8 cellular contexts compared by ENCODE assay signal in the genomic region with DNA sequence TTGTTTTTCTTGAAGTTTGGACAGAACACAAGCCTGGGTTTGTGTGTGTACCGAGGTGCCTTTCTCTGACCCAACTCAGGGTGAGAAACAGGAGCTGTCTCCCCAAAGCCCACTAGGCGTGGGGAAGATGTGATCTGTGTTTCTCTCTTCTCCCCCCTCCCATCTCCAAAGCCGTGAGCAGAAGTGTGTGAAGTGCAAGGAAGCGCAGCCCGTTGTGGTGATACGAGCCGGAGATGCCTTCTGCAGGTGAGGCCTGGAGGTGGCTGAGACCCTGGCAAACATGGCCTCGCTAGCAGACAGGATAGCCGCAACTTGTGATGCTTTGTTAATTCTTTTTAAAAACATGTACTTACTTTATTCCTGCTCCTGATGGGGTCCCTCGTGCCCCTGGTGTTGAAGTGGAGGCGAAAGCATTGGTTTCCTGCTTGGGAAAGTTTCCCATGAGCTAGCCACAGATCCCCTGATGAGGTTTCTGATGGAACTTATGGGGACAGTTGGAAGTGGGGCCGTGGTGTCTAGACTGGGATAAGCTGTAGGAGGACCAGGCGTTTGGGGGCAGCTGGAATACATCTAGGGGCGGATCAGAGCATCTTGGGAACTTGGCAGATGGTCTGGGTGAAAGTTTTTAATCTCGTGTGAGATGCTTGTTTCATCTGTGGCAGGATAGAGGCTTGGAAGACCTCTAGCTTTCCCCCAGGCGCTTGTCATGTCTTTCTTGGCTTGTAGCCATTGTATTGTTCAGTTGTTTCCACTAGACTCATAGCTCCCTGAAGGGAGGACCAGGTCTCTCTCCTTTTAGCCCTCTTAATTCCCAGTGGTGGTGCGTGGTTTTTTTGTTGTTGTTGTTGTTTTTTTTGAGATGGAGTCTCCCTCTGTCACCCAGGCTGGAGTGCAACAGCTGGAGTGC. TPM values are rescaled to one million over a fixed set of nuclear protein-coding genes. Genes with fewer than 3 reads are reported as not detected.
DNase-seq lines count a peak whose midpoint lies in the region; ATAC-seq and TF ChIP-seq lines count a peak whose summit lies in the region.

No MANE protein-coding gene starts in this region.

- no peaks in the 10 kb centered on the region for H3K9me3 ChIP-seq in tibial nerve

- TF ChIP-seq POLR2A in tibial nerve (IDR thresholded peaks at IDR 0.05) = no peak

- H3K4me3 Mint-ChIP-seq in activated T-cell treated with anti-CD3 and anti-CD28 coated beads, Interleukin-2, amount 50 U/mL, for 72 hours = peak overlapping the region; percentile 87 to 93

- H3K36me3 ChIP-seq in tibial nerve = peaks cover 0 to 21% (median 0%) of the 10 kb centered on the region in 3 donors

- H3K4me1 Mint-ChIP-seq in activated T-cell treated with anti-CD3 and anti-CD28 coated beads, Interleukin-2, amount 50 U/mL, for 72 hours (ENCODE audit: low read depth) = peaks cover 57% of the 10 kb centered on the region

- no peaks in the 10 kb centered on the region for H3K9me3 Mint-ChIP-seq in activated T-cell treated with anti-CD3 and anti-CD28 coated beads, Interleukin-2, amount 50 U/mL, for 72 hours
- H3K9me3 Mint-ChIP-seq in activated naive CD4-positive, alpha-beta T cell treated with anti-CD3 and anti-CD28 coated beads, Interleukin-2, amount 50 U/mL, for 72 hours = no peaks in the 10 kb centered on the region

- TF ChIP-seq EP300 in tibial nerve (IDR thresholded peaks at IDR 0.05) = no peak

- 33 to 34% methylated on average over 17 of the region's 17 CpGs for WGBS in tibial nerve, 2 donors

- TF ChIP-seq CTCF in tibial nerve (IDR thresholded peaks at IDR 0.05) = no peak

- no peak for DNase-seq in activated T-cell treated with anti-CD3 and anti-CD28 coated beads, Interleukin-2, amount 50 U/mL, for 72 hours
- no peak for DNase-seq in activated T-cell treated with anti-CD3 and anti-CD28 coated beads, Interleukin-2, amount 50 U/mL, for 48 hours
- no peak for DNase-seq in activated naive CD4-positive, alpha-beta T cell treated with anti-CD3 and anti-CD28 coated beads, Interleukin-2, amount 50 U/mL, for 72 hours (ENCODE audit: low spot score in 2 of 2)
- DNase-seq in tibial nerve (ENCODE audit: low spot score in 2 of 2) = no peak
- no peak for DNase-seq in cerebellum (ENCODE audit: low spot score)
- no peak for DNase-seq in NCI-H526 treated with DMSO at 0.1 percent for 48 hours (lab: John Stamatoyannopoulos, UW)

- H3K4me3 ChIP-seq in tibial nerve = peak overlapping the region; percentile 82 to 97 (median 86)

- H3K27ac Mint-ChIP-seq in activated T-cell treated with anti-CD3 and anti-CD28 coated beads, Interleukin-2, amount 50 U/mL, for 72 hours = peak overlapping the region; percentile 78
- H3K27ac Mint-ChIP-seq in activated naive CD4-positive, alpha-beta T cell treated with anti-CD3 and anti-CD28 coated beads, Interleukin-2, amount 50 U/mL, for 72 hours = peak overlapping the region; percentile 82 to 90

- no peak for ATAC-seq in activated T-cell treated with anti-CD3 and anti-CD28 coated beads, Interleukin-2, amount 50 U/mL, for 72 hours (replicated peaks in 1 of 2)
- no peak for ATAC-seq in activated naive CD4-positive, alpha-beta T cell treated with anti-CD3 and anti-CD28 coated beads, Interleukin-2, amount 50 U/mL, for 72 hours
- no peak for ATAC-seq in HG02884 (IDR thresholded peaks at IDR 0.05; ENCODE audit: unreplicated experiment)

- H3K4me1 ChIP-seq in tibial nerve = peaks cover 0 to 55% (median 25%) of the 10 kb centered on the region in 4 donors

- peak overlapping the region; percentile 38 for H3K27ac ChIP-seq in layer of hippocampus (ENCODE audit: low read depth, low read length)
- peak overlapping the region; percentile 59 to 95 (median 85) for H3K27ac ChIP-seq in tibial nerve

- no peaks in the 10 kb centered on the region for H3K27me3 Mint-ChIP-seq in activated T-cell treated with anti-CD3 and anti-CD28 coated beads, Interleukin-2, amount 50 U/mL, for 72 hours (ENCODE audit: low read depth)

- no peaks in the 10 kb centered on the region for H3K36me3 Mint-ChIP-seq in activated T-cell treated with anti-CD3 and anti-CD28 coated beads, Interleukin-2, amount 50 U/mL, for 72 hours (ENCODE audit: insufficient read depth in 2 of 2)
- peaks cover 15% of the 10 kb centered on the region in 2 donors for H3K36me3 Mint-ChIP-seq in activated naive CD4-positive, alpha-beta T cell treated with anti-CD3 and anti-CD28 coated beads, Interleukin-2, amount 50 U/mL, for 72 hours

- H3K27me3 ChIP-seq in layer of hippocampus (ENCODE audit: control insufficient read depth, insufficient read depth, low read length) (no peaks in the 10 kb centered on the region), tibial nerve (no peaks in the 10 kb centered on the region)

RNA-seq across cellular contexts. Expression of a gene that starts 0.9 kb away (rescaled TPM):
- total RNA-seq in activated T-cell treated with anti-CD3 and anti-CD28 coated beads, Interleukin-2, amount 50 U/mL, for 72 hours = 10 to 100 TPM; 25.9 to 34.9 TPM
- 10 to 100 TPM; 32.2 to 35.5 TPM for total RNA-seq in activated naive CD4-positive, alpha-beta T cell treated with anti-CD3 and anti-CD28 coated beads, Interleukin-2, amount 50 U/mL, for 72 hours
- total RNA-seq in tibial nerve = 10 to 100 TPM; 12.3 to 22.5 (median 12.5) TPM
- total RNA-seq in cerebellum = 8.8 TPM

RNA-seq across cellular contexts. Expression of a gene that starts 1.0 kb away (rescaled TPM):
- total RNA-seq in activated T-cell treated with anti-CD3 and anti-CD28 coated beads, Interleukin-2, amount 50 U/mL, for 72 hours = 10 to 100 TPM; 58.6 to 64.5 TPM
- total RNA-seq in activated naive CD4-positive, alpha-beta T cell treated with anti-CD3 and anti-CD28 coated beads, Interleukin-2, amount 50 U/mL, for 72 hours = 10 to 100 TPM; 47.5 to 82.5 TPM
- total RNA-seq in tibial nerve (10 to 100 TPM; 36.5 to 56.7 (median 43.5) TPM), cerebellum (9.3 TPM)

RNA-seq across cellular contexts. Expression of a gene that starts 20.9 kb away (rescaled TPM):
- total RNA-seq in activated T-cell treated with anti-CD3 and anti-CD28 coated beads, Interleukin-2, amount 50 U/mL, for 72 hours = 10 to 100 TPM in 1 of 2 donors, 1 to 10 TPM in 1; 8.4 to 10.5 TPM
- total RNA-seq in activated naive CD4-positive, alpha-beta T cell treated with anti-CD3 and anti-CD28 coated beads, Interleukin-2, amount 50 U/mL, for 72 hours = 1 to 10 TPM; 5.4 to 6.4 TPM
- total RNA-seq in tibial nerve = 1 to 10 TPM in 2 of 4 donors, under 1 TPM in 2; 0.87 to 1.2 (median 1.0) TPM
- not detected for total RNA-seq in cerebellum

RNA-seq across cellular contexts. Expression of a gene that starts 44.3 kb away (rescaled TPM):
- 10 to 100 TPM; 64.5 to 80.5 TPM for total RNA-seq in activated T-cell treated with anti-CD3 and anti-CD28 coated beads, Interleukin-2, amount 50 U/mL, for 72 hours
- total RNA-seq in activated naive CD4-positive, alpha-beta T cell treated with anti-CD3 and anti-CD28 coated beads, Interleukin-2, amount 50 U/mL, for 72 hours = 10 to 100 TPM; 91.6 to 96.1 TPM
- 10 to 100 TPM; 32.7 to 49.4 (median 39.9) TPM for total RNA-seq in tibial nerve
- 24.1 TPM for total RNA-seq in cerebellum

RNA-seq across cellular contexts. Expression of a gene that starts 56.4 kb away (rescaled TPM):
- 100 to 1,000 TPM; 199 to 318 TPM for total RNA-seq in activated T-cell treated with anti-CD3 and anti-CD28 coated beads, Interleukin-2, amount 50 U/mL, for 72 hours
- total RNA-seq in activated naive CD4-positive, alpha-beta T cell treated with anti-CD3 and anti-CD28 coated beads, Interleukin-2, amount 50 U/mL, for 72 hours = 100 to 1,000 TPM; 112 to 267 TPM
- total RNA-seq in tibial nerve (100 to 1,000 TPM in 2 of 4 donors, 10 to 100 TPM in 2; 86.3 to 199 (median 121) TPM), cerebellum (23.3 TPM)
